In genomic region chr16:66751992-66752322, GRCh38 we compare ENCODE assay signal across 8 cellular contexts.
DNase-seq lines count a peak whose midpoint lies in the region; ATAC-seq and TF ChIP-seq lines count a peak whose summit lies in the region.

No MANE protein-coding gene starts in this region.

- H3K4me1 ChIP-seq in Loucy (ENCODE audit: insufficient read depth, low read length, poor library complexity, severe bottlenecking), result peaks cover 42% of the 10 kb centered on the region
- H3K4me1 ChIP-seq in neuron (ENCODE audit: insufficient read depth, low read length), result peaks cover 20% of the 10 kb centered on the region

- intact Hi-C loops in dendritic cell treated with granulocyte-macrophage colony-stimulating factor and Interleukin-4, amounts not matched to agents 40 ng/mL and 50 ng/mL, for 4 days (cut with micrococcal nuclease), result loop anchor here (1.0 kb wide), 1 partner anchor 24 kb away; no protein-coding TSS in a partner anchor

- H3K4me3 ChIP-seq in Loucy (ENCODE audit: low read length, poor library complexity, severe bottlenecking), result peak overlapping the region; percentile 87
- H3K4me3 ChIP-seq in neuron (ENCODE audit: low read length), result peak overlapping the region; percentile 31

- H3K36me3 ChIP-seq in Loucy (ENCODE audit: insufficient read depth, low read length), result peaks cover 8% of the 10 kb centered on the region; the same call in 1 of the 2 replicates
- H3K36me3 ChIP-seq in neuron (ENCODE audit: insufficient read depth, low read length), result peaks cover 29% of the 10 kb centered on the region

- H4K20me1 ChIP-seq in Loucy (ENCODE audit: insufficient read depth, low read length, poor library complexity, severe bottlenecking), result peaks cover 36% of the 10 kb centered on the region

- TF ChIP-seq CTCF in C4-2B (conservative IDR thresholded peaks at IDR 0.05), result peak; percentile 77
- 0 out of 2 replicates have a peak, but pooled peaks have one; percentile 11 for TF ChIP-seq CTCF in Loucy (conservative IDR thresholded peaks at IDR 0.05; ENCODE audit: low read length)
- TF ChIP-seq CTCF in GM13977 (IDR thresholded peaks at IDR 0.05; ENCODE audit: extremely low read depth, insufficient read depth, missing control alignments), result no peak

- H3K4me3 Mint-ChIP-seq in dendritic cell treated with granulocyte-macrophage colony-stimulating factor and Interleukin-4, amounts not matched to agents 40 ng/mL and 50 ng/mL, for 4 days, result peak overlapping the region; percentile 90

- peaks cover 4% of the 10 kb centered on the region for H3K27me3 ChIP-seq in Loucy (ENCODE audit: insufficient read depth, low read length, poor library complexity, severe bottlenecking)
- no peaks in the 10 kb centered on the region for H3K27me3 ChIP-seq in neuron (ENCODE audit: insufficient read depth, low read length)

- H3K27ac ChIP-seq in C4-2B, result peak overlapping the region; percentile 96

- no peaks in the 10 kb centered on the region for H3F3A ChIP-seq in Loucy (ENCODE audit: low read depth)

- H3K9me2 ChIP-seq in Loucy (replicated peaks; ENCODE audit: low read depth, low read length), result no peaks in the 10 kb centered on the region

- in situ Hi-C loops in GM13977 (cut with MboI; ENCODE audit: low pct_unique_long_range_greater_than_20kb, low sequenced_read_pairs, unreplicated experiment), result loop anchor here (10.0 kb wide), 1 partner anchor 63 kb away; no protein-coding TSS in a partner anchor

- peaks cover 38% of the 10 kb centered on the region for H3K4me1 Mint-ChIP-seq in dendritic cell treated with granulocyte-macrophage colony-stimulating factor and Interleukin-4, amounts not matched to agents 40 ng/mL and 50 ng/mL, for 4 days (ENCODE audit: low read depth)

- ATAC-seq in GM19324 (IDR thresholded peaks at IDR 0.05; ENCODE audit: low FRiP score, unreplicated experiment), result no peak

- DNase-seq in GM13977 (ENCODE audit: low spot score) (no peak), NCI-H2196 (lab: John Stamatoyannopoulos, UW; ENCODE audit: unreplicated experiment) (no peak)
- no peak for DNase-seq in stimulated activated CD4-positive, alpha-beta T cell treated with anti-CD3 and anti-CD28 coated beads, Interleukin-15, amount 100 ng/mL, for 24 hours

- H3K9me3 ChIP-seq in Loucy (ENCODE audit: insufficient read depth, low read depth, low read length) (no peaks in the 10 kb centered on the region), neuron (ENCODE audit: low read length) (no peaks in the 10 kb centered on the region)

- H2AFZ ChIP-seq in Loucy (ENCODE audit: low read length) (peak overlapping the region; percentile 99), neuron (ENCODE audit: low read depth, low read length) (peak overlapping the region; percentile 89)

- H3K9me3 Mint-ChIP-seq in dendritic cell treated with granulocyte-macrophage colony-stimulating factor and Interleukin-4, amounts not matched to agents 40 ng/mL and 50 ng/mL, for 4 days, result no peaks in the 10 kb centered on the region

- peaks cover 43% of the 10 kb centered on the region for H3K79me2 ChIP-seq in Loucy (ENCODE audit: insufficient read depth, low read length)

- H3K27me3 Mint-ChIP-seq in dendritic cell treated with granulocyte-macrophage colony-stimulating factor and Interleukin-4, amounts not matched to agents 40 ng/mL and 50 ng/mL, for 4 days, result peaks cover 14% of the 10 kb centered on the region

- H3K9ac ChIP-seq in Loucy (ENCODE audit: low read depth, low read length, poor library complexity, severe bottlenecking), result peak overlapping the region; percentile 69

- H3K27ac Mint-ChIP-seq in dendritic cell treated with granulocyte-macrophage colony-stimulating factor and Interleukin-4, amounts not matched to agents 40 ng/mL and 50 ng/mL, for 4 days, result peak overlapping the region; percentile 81

- H3K36me3 Mint-ChIP-seq in dendritic cell treated with granulocyte-macrophage colony-stimulating factor and Interleukin-4, amounts not matched to agents 40 ng/mL and 50 ng/mL, for 4 days (ENCODE audit: low read depth), result peaks cover 47% of the 10 kb centered on the region

- H3K4me2 ChIP-seq in Loucy (ENCODE audit: low read depth, low read length, poor library complexity, severe bottlenecking), result peak overlapping the region; percentile 98
